ENCODE assay signal across 10 cellular contexts in genomic region chr3:177109688-177110087, GRCh38.
DNase-seq lines count a peak whose midpoint lies in the region; ATAC-seq and TF ChIP-seq lines count a peak whose summit lies in the region.
"Had no signal": no experiment of that assay in that cellular context is flagged by ENCODE, and none has a peak within 500 bp of the region (broad histone marks: within the 10 kb centered on the region; RNA-seq: fewer than 3 reads in every experiment).

No MANE protein-coding gene starts in this region.

- no peak overlapping the region for H3K4me3 ChIP-seq in GM12864 (ENCODE audit: low read depth, low read length)
- H3K4me3 ChIP-seq in coronary artery: no peak overlapping the region

- H3K27me3 ChIP-seq in foreskin keratinocyte: no peaks in the 10 kb centered on the region

- peaks cover 15% of the 10 kb centered on the region for H3K4me1 ChIP-seq in foreskin keratinocyte

- ATAC-seq in GM21619 (IDR thresholded peaks at IDR 0.05; ENCODE audit: unreplicated experiment) (peak; percentile 43), foreskin keratinocyte (no peak), GM21423 (IDR thresholded peaks at IDR 0.05; ENCODE audit: unreplicated experiment) (no peak)

- peaks cover 41% of the 10 kb centered on the region for H3K4me1 Mint-ChIP-seq in mesothelial cell of epicardium

- H3K27me3 Mint-ChIP-seq in mesothelial cell of epicardium (ENCODE audit: low read depth): no peaks in the 10 kb centered on the region

- no peaks in the 10 kb centered on the region for H3K9me3 Mint-ChIP-seq in mesothelial cell of epicardium

- no peak for TF ChIP-seq CTCF in GM12864 (IDR thresholded peaks at IDR 0.05; ENCODE audit: low read depth, low read length, missing control alignments)
- no peak for TF ChIP-seq CTCF in mesothelial cell of epicardium (IDR thresholded peaks at IDR 0.05; ENCODE audit: unreplicated experiment)
- no peak for TF ChIP-seq CTCF in coronary artery (IDR thresholded peaks at IDR 0.05)
- no peak for TF ChIP-seq CTCF in foreskin keratinocyte (conservative IDR thresholded peaks at IDR 0.05)

- H3K4me3 Mint-ChIP-seq in mesothelial cell of epicardium: no peak overlapping the region

- peaks cover 2% of the 10 kb centered on the region for H3K36me3 Mint-ChIP-seq in mesothelial cell of epicardium

- peak overlapping the region; percentile 44 for H3K27ac Mint-ChIP-seq in mesothelial cell of epicardium

- H3K27ac ChIP-seq in coronary artery (no peak overlapping the region), foreskin keratinocyte (no peak overlapping the region)
- H3K27ac ChIP-seq: WERI-Rb-1 had no signal

- DNase-seq in GM12864 (ENCODE audit: low read depth) (peak; percentile 8), OCI-M1 (lab: John Stamatoyannopoulos, UW) (peak; percentile 8), mesothelial cell of epicardium (ENCODE audit: low spot score in 2 of 2, unreplicated experiment in 2 of 2) (no peak), coronary artery (ENCODE audit: low spot score) (no peak), globus pallidus (ENCODE audit: low spot score) (no peak), foreskin keratinocyte (no peak)
- DNase-seq: NCI-H774, WERI-Rb-1 had no signal

Comparison
In these comparisons a context has a peak if more than half of its experiments do, and no peak if none do; other contexts are left out.
1. DNase-seq: peak in GM12864 (single experiment) and OCI-M1 (single experiment); none in mesothelial cell of epicardium (0 of 2), coronary artery (single experiment), globus pallidus (single experiment) and foreskin keratinocyte (0 of 2).